Comparison of ENCODE assay signal across 8 cellular contexts in the genomic region with DNA sequence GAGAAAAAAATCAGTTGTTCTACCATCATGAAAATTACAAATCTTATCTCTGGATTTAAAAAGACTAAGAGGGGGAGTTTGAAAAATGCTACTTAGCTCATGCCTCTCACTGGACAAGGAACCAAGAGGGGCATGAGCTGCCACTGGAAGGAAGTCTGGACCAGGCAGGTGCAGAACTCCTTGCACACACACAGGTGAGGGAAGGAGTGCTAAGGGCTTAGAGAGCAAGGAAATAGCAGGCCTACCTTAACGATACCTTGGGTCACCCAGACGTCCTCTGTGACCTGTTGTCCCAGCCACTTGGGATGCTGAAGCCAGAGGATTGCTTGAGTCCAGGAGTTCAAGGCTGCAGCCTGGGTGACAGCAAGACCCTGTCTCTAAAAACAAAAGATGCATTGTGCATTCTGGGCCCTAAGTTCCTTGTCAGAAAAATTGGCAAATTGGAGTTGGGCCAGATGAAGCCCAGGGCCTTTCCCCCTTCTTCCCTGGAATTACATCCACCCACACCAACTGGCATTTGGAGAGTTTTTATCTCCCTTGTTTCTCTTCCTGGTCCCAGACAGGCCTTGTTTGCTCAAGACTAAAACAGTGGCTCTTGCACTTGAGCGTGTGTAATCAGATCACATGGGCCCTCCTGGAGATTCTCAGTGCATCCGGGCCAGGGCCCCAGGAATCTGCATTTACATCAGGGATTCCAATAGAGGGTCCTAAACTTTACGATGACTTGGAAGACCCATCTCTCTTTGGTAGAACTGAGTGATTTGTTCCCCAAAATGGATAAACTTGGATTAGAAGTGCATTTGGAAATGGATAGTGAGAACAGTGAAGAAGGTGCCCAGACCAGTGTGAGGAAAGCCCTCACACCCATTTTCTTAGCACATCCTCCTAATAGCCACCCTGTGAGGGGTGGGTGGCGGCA. TPM values are rescaled to one million over a fixed set of nuclear protein-coding genes. Genes with fewer than 3 reads are reported as not detected.
DNase-seq lines count a peak whose midpoint lies in the region; ATAC-seq and TF ChIP-seq lines count a peak whose summit lies in the region.

No MANE protein-coding gene starts in this region.

- peak overlapping the region; percentile 84 for H3K4me2 ChIP-seq in IMR-90 (ENCODE audit: low read depth, low read length)

- H3K27me3 ChIP-seq in CD8-positive, alpha-beta T cell (ENCODE audit: insufficient read depth, low read length), result no peaks in the 10 kb centered on the region
- H3K27me3 ChIP-seq in IMR-90 (ENCODE audit: control insufficient read depth, insufficient read depth, low read length), result no peaks in the 10 kb centered on the region
- no peaks in the 10 kb centered on the region for H3K27me3 ChIP-seq in adipocyte (replicated peaks; ENCODE audit: control insufficient read depth, insufficient read depth, low read length)
- H3K27me3 ChIP-seq in layer of hippocampus (ENCODE audit: control insufficient read depth, insufficient read depth, low read length), result no peaks in the 10 kb centered on the region

- no peak overlapping the region; the same call in 1 of the 2 replicates for H3K18ac ChIP-seq in IMR-90 (ENCODE audit: low read depth, low read length)

- peak overlapping the region; percentile 9; the same call in 1 of the 2 replicates for H4K91ac ChIP-seq in IMR-90 (ENCODE audit: insufficient read depth, low read depth, low read length)

- dilution Hi-C loops in IMR-90 (cut with HindIII; ENCODE audit: low sequenced_read_pairs, unreplicated experiment), result no loop called here

- no peak overlapping the region for H2BK120ac ChIP-seq in IMR-90 (ENCODE audit: low read depth, low read length)

- H3K9me1 ChIP-seq in IMR-90 (ENCODE audit: insufficient read depth, low read length), result peaks cover 6% of the 10 kb centered on the region; the same call in 1 of the 2 replicates

- no peaks in the 10 kb centered on the region for H3K9me3 ChIP-seq in CD8-positive, alpha-beta T cell (ENCODE audit: low read length)
- H3K9me3 ChIP-seq in IMR-90 (ENCODE audit: control insufficient read depth, insufficient read depth, low read length) (no peaks in the 10 kb centered on the region), adipocyte (ENCODE audit: control insufficient read depth, low read length) (no peaks in the 10 kb centered on the region)

- H3K23ac ChIP-seq in IMR-90 (ENCODE audit: low read depth, low read length), result peak overlapping the region; percentile 47; the same call in 1 of the 2 replicates

- no peak for TF ChIP-seq CTCF in CD8-positive, alpha-beta T cell (IDR thresholded peaks at IDR 0.05)
- no peak for TF ChIP-seq CTCF in IMR-90 (conservative IDR thresholded peaks at IDR 0.05; ENCODE audit: low read depth, low read length)

- no peak overlapping the region for H4K5ac ChIP-seq in IMR-90 (ENCODE audit: low read depth, low read length)

- POLR2A ChIA-PET in CD8-positive, alpha-beta T cell (lab: Charles Lee), result interaction anchor here (0.6 to 3.4 kb wide), 4 partner anchors 9 to 61 kb away, joined by 3 to 32 read pairs (median 7); partner anchors contain the start of genes ANAPC16 and ASCC1
- POLR2A ChIA-PET in IMR-90 (lab: Charles Lee; ENCODE audit: unreplicated experiment), result interaction anchor here (0.6 kb wide), 2 partner anchors 16 to 23 kb away, joined by 6 to 7 read pairs; no protein-coding TSS in a partner anchor

- H2BK20ac ChIP-seq in IMR-90 (ENCODE audit: low read depth, low read length), result no peak overlapping the region

- intact Hi-C loops in CD8-positive, alpha-beta T cell (cut with DNase I, micrococcal nuclease), result loop anchor here in 1 of 2 experiments (1.0 kb wide), 1 partner anchor 19 kb away; no protein-coding TSS in a partner anchor
- intact Hi-C loops in IMR-90 (cut with micrococcal nuclease), result no loop called here

- H2BK15ac ChIP-seq in IMR-90 (ENCODE audit: low read depth, low read length), result no peak overlapping the region

- no peak for DNase-seq in CD8-positive, alpha-beta T cell
- DNase-seq in IMR-90 (peak; percentile 73), adipocyte (ENCODE audit: low read depth) (peak; percentile 82), T1000 (lab: John Stamatoyannopoulos, UW) (no peak)
- no peak for DNase-seq in stimulated activated naive CD4-positive, alpha-beta T cell treated with Interleukin-2 at 50 U/mL for 16 hours (lab: John Stamatoyannopoulos, UW)

- no peaks in the 10 kb centered on the region for H3K9me3 Mint-ChIP-seq in CD8-positive, alpha-beta T cell

- TF ChIP-seq POLR2A in IMR-90 (IDR thresholded peaks at IDR 0.05; ENCODE audit: low read depth, low read length), result peak; percentile 70; the same call in 1 of the 2 replicates

- no peak for ATAC-seq in CD8-positive, alpha-beta T cell
- ATAC-seq in IMR-90 (ENCODE audit: low read depth) (no peak), HG03095 (IDR thresholded peaks at IDR 0.05; ENCODE audit: unreplicated experiment) (no peak)

- peak overlapping the region; percentile 44 for H3K4ac ChIP-seq in IMR-90 (ENCODE audit: low read depth, low read length)

- H2AK5ac ChIP-seq in IMR-90 (ENCODE audit: low read depth, low read length), result peak overlapping the region; percentile 29; the same call in 1 of the 2 replicates

- H2BK5ac ChIP-seq in IMR-90 (ENCODE audit: low read depth, low read length, poor library complexity, severe bottlenecking), result peak overlapping the region; percentile 51

- H3K4me1 ChIP-seq in CD8-positive, alpha-beta T cell (ENCODE audit: insufficient read depth, low read length), result peaks cover 30% of the 10 kb centered on the region
- H3K4me1 ChIP-seq in IMR-90 (ENCODE audit: control insufficient read depth, insufficient read depth, low read length) (peaks cover 10% of the 10 kb centered on the region), adipocyte (ENCODE audit: control insufficient read depth, insufficient read depth, low read length) (peaks cover 16% of the 10 kb centered on the region)

- peak overlapping the region; percentile 69 for H3K4me3 ChIP-seq in CD8-positive, alpha-beta T cell (ENCODE audit: low read depth, low read length)
- peak overlapping the region; percentile 26 for H3K4me3 ChIP-seq in IMR-90 (ENCODE audit: insufficient read depth, low read depth, low read length)
- peak overlapping the region; percentile 97 for H3K4me3 ChIP-seq in adipocyte (ENCODE audit: low read length)

- peak overlapping the region in 1 of 2 experiments; percentile 0; a peak in 1 of 4 replicates for H4K8ac ChIP-seq in IMR-90 (ENCODE audit: low read depth in 2 of 2, low read length in 2 of 2)

- H4K20me1 ChIP-seq in IMR-90 (ENCODE audit: insufficient read depth, low read length), result peaks cover 38% of the 10 kb centered on the region

- CTCF ChIA-PET in CD8-positive, alpha-beta T cell (lab: Charles Lee), result interaction anchor here (1.0 to 5.2 kb wide), 6 partner anchors 8 to 150 kb away, joined by 3 to 106 read pairs (median 16); no protein-coding TSS in a partner anchor
- CTCF ChIA-PET in IMR-90 (lab: Yijun Ruan, JAX), result interaction anchor here (1.9 kb wide), 1 partner anchor 9 kb away, joined by 4 read pairs; no protein-coding TSS in a partner anchor

- H3K4me3 Mint-ChIP-seq in CD8-positive, alpha-beta T cell, result peak overlapping the region; percentile 98

- in situ Hi-C loops in IMR-90 (cut with MboI; ENCODE audit: low sequenced_read_pairs), result no loop called here

- H3K79me1 ChIP-seq in IMR-90 (ENCODE audit: low read depth in 1 of 2, low read length in 2 of 2), result peaks cover 10 to 27% of the 10 kb centered on the region in 2 experiments; a peak in 3 of 4 replicates

- H3K27ac ChIP-seq in CD8-positive, alpha-beta T cell (ENCODE audit: low read depth, low read length), result peak overlapping the region; percentile 82
- H3K27ac ChIP-seq in IMR-90 (ENCODE audit: insufficient read depth, low read length) (peak overlapping the region; percentile 87), layer of hippocampus (ENCODE audit: low read depth, low read length) (peak overlapping the region; percentile 100), temporal lobe (ENCODE audit: low read depth, low read length) (peak overlapping the region; percentile 97)

- no TSS peak for BruUV-seq in IMR-90 (replicated peaks; lab: Mats Ljungman, UMichigan)

- H3K36me3 Mint-ChIP-seq in CD8-positive, alpha-beta T cell, result peaks cover 30% of the 10 kb centered on the region

- H3K14ac ChIP-seq in IMR-90 (replicated peaks; ENCODE audit: low read depth, low read length), result peak overlapping the region; percentile 46

- TF ChIP-seq RAD21 in IMR-90 (IDR thresholded peaks at IDR 0.05; ENCODE audit: low read length), result no peak

- H3K56ac ChIP-seq in IMR-90 (ENCODE audit: extremely low read depth, insufficient read depth, low read length), result peak overlapping the region; percentile 49; the same call in 1 of the 2 replicates

- peak overlapping the region; percentile 93 for H3K27ac Mint-ChIP-seq in CD8-positive, alpha-beta T cell

- H3K36me3 ChIP-seq in CD8-positive, alpha-beta T cell (ENCODE audit: insufficient read depth, low read length), result peaks cover 16% of the 10 kb centered on the region
- H3K36me3 ChIP-seq in IMR-90 (ENCODE audit: control insufficient read depth, insufficient read depth, low read length) (peaks cover 24% of the 10 kb centered on the region), adipocyte (ENCODE audit: control insufficient read depth, insufficient read depth, low read length, severe bottlenecking) (peaks cover 20% of the 10 kb centered on the region)

- peak overlapping the region; percentile 51 for H2AK9ac ChIP-seq in IMR-90 (replicated peaks; ENCODE audit: low read depth, low read length, poor library complexity)

- H3K9ac ChIP-seq in IMR-90 (ENCODE audit: low read depth, low read length) (peak overlapping the region; percentile 94), adipocyte (ENCODE audit: low read length) (peak overlapping the region; percentile 99)

- 73% methylated on average over 3 of the region's 6 CpGs; no CpG with 5 or more reads in 1 of the 2 experiments for WGBS in IMR-90 (ENCODE audit: extremely low coverage in 2 of 2, insufficient read length in 1 of 2), 2 experiments

- H3K27me3 Mint-ChIP-seq in CD8-positive, alpha-beta T cell (ENCODE audit: low read depth), result no peaks in the 10 kb centered on the region

- H3K4me1 Mint-ChIP-seq in CD8-positive, alpha-beta T cell (ENCODE audit: low read depth), result peaks cover 52% of the 10 kb centered on the region

- no peak overlapping the region for H2AFZ ChIP-seq in IMR-90 (replicated peaks; ENCODE audit: low read length, poor library complexity)

TF ChIP-seq in IMR-90, 13 proteins besides CTCF, POLR2A, EP300 and RAD21 (continues in another document):
- TF ChIP-seq FOS (IDR thresholded peaks at IDR 0.05; ENCODE audit: low read depth, low read length) (peak; percentile 53; the same call in 1 of the 2 replicates), MAZ (IDR thresholded peaks at IDR 0.05; ENCODE audit: borderline replicate concordance, low read depth, low read length) (no peak)

RNA-seq across cellular contexts. Expression of gene DDIT4, which starts 3.0 kb away (rescaled TPM):
- 100 to 1,000 TPM; 351 to 360 TPM for total RNA-seq in CD8-positive, alpha-beta T cell
- total RNA-seq in IMR-90 (2012; rRNA removed), result 108 and 110 TPM in 2 replicates
- polyA plus RNA-seq in IMR-90 (2012; rRNA removed), result 31.0 and 59.6 TPM in 2 replicates
- polyA plus RNA-seq in IMR-90 (2012; cell fraction: cytosol; rRNA removed), result 38.8 and 80.6 TPM in 2 replicates
- 80.3 and 93.3 TPM in 2 replicates for polyA plus RNA-seq in IMR-90 (2012; cell fraction: nucleus; rRNA removed; ENCODE audit: low replicate concordance)
- total RNA-seq in temporal lobe, result 20.4 TPM

Comparison
In these comparisons a context has a peak if more than half of its experiments do, and no peak if none do; other contexts are left out.
1. DNase-seq: peak in IMR-90 (single experiment) and adipocyte (single experiment); none in CD8-positive, alpha-beta T cell (0 of 7), T1000 (single experiment) and stimulated activated naive CD4-positive, alpha-beta T cell treated with Interleukin-2 at 50 U/mL for 16 hours (single experiment).
2. H3K4me3 ChIP-seq: peak in every context shown above with its lines; median percentile 97 in adipocyte; 69 in CD8-positive, alpha-beta T cell; 26 in IMR-90.
3. Peak in every context shown above with its lines, with median percentiles within 50 percentile points of each other: H3K27ac ChIP-seq.